18 cellular contexts compared by ENCODE assay signal in genomic region chr7:9091282-9091681, GRCh38.
DNase-seq lines count a peak whose midpoint lies in the region; TF ChIP-seq lines count a peak whose summit lies in the region.
"Had no signal": no experiment of that assay in that cellular context is flagged by ENCODE, and none has a peak within 500 bp of the region (broad histone marks: within the 10 kb centered on the region; RNA-seq: fewer than 3 reads in every experiment).

No MANE protein-coding gene starts in this region.

- TF ChIP-seq POLR2A in NB4 (IDR thresholded peaks at IDR 0.05; ENCODE audit: extremely low read depth, insufficient read length) = no peak

- in situ Hi-C loops in HAP-1 (cut with MboI; ENCODE audit: low sequenced_read_pairs) = loop anchor here (25.0 kb wide), 1 partner anchor 654 kb away; the partner anchor contains the start of gene NXPH1

- no peak overlapping the region for H3K9ac ChIP-seq in SU-DHL-6 (ENCODE audit: low read length)
- H3K9ac ChIP-seq: BLaER1 treated with 17β-estradiol and CSF1 and Interleukin-3, amounts not matched to agents 10 nM and 100 nM had no signal

- H3K4me1 Mint-ChIP-seq in mesothelial cell of epicardium = no peaks in the 10 kb centered on the region
- H3K4me1 Mint-ChIP-seq: activated naive CD8-positive, alpha-beta T cell treated with anti-CD3 and anti-CD28 coated beads, Interleukin-2, amount 10 ng/mL, durations not matched to agents 7 days and 5 days had no signal

- H3K27ac Mint-ChIP-seq in mesothelial cell of epicardium = no peak overlapping the region
- H3K27ac Mint-ChIP-seq: activated naive CD8-positive, alpha-beta T cell treated with anti-CD3 and anti-CD28 coated beads, Interleukin-2, amount 10 ng/mL, durations not matched to agents 7 days and 5 days; stimulated activated naive CD8-positive, alpha-beta T cell treated with anti-CD3 and anti-CD28 coated beads, Interleukin-15, Interleukin-2, amounts not matched to agents 100 ng/mL and 50 ng/mL, for 24 hours had no signal

- H3K9me3 Mint-ChIP-seq in mesothelial cell of epicardium = peaks cover 33% of the 10 kb centered on the region

- peak; percentile 45 for TF ChIP-seq CTCF in GM06990 (IDR thresholded peaks at IDR 0.05; ENCODE audit: insufficient read depth, low read length, poor library complexity, severe bottlenecking)
- peak; percentile 53 for TF ChIP-seq CTCF in NB4 (IDR thresholded peaks at IDR 0.05; ENCODE audit: low read depth, low read length)
- TF ChIP-seq CTCF in SU-DHL-6 (IDR thresholded peaks at IDR 0.05; ENCODE audit: insufficient read depth, low read length, poor library complexity, severe bottlenecking) = peak; percentile 44
- TF ChIP-seq CTCF in mesothelial cell of epicardium (IDR thresholded peaks at IDR 0.05; ENCODE audit: unreplicated experiment) = no peak

- DNase-seq in GM06990 (ENCODE audit: extremely low read depth, insufficient read length) (no peak), HAP-1 (ENCODE audit: low spot score in 2 of 2) (peak; percentile 23 to 24), NB4 (ENCODE audit: low read depth) (peak; percentile 48), mesothelial cell of epicardium (ENCODE audit: low spot score in 2 of 2, unreplicated experiment in 2 of 2) (no peak), DMS153 treated with DMSO at 0.1 percent for 48 hours (lab: John Stamatoyannopoulos, UW; ENCODE audit: unreplicated experiment) (no peak), 8988T (no peak)
- DNase-seq in stimulated activated naive CD4-positive, alpha-beta T cell (lab: John Stamatoyannopoulos, UW) = no peak
- DNase-seq: activated CD4-positive, alpha-beta T cell treated with anti-CD3 and anti-CD28 coated beads, Interleukin-2, amount 50 U/mL, for 1 hour; activated naive CD8-positive, alpha-beta T cell treated with anti-CD3 and anti-CD28 coated beads, Interleukin-2, amount 10 ng/mL, durations not matched to agents 7 days and 5 days; EL; NCI-H1436 treated with DMSO at 0.1 percent for 48 hours; T-helper 9 cell had no signal

- H3K9me2 ChIP-seq in SU-DHL-6 (replicated peaks; ENCODE audit: insufficient read depth, low read length) = no peaks in the 10 kb centered on the region

- H3K4me1 ChIP-seq in HAP-1 = no peaks in the 10 kb centered on the region
- H3K4me1 ChIP-seq: BLaER1 treated with 17β-estradiol and CSF1 and Interleukin-3, amounts not matched to agents 10 nM and 100 nM; vagina had no signal

- H3K27me3 ChIP-seq in GM06990 (replicated peaks; ENCODE audit: control insufficient read depth, insufficient read depth, low read length) = no peaks in the 10 kb centered on the region
- H3K27me3 ChIP-seq in HAP-1 (ENCODE audit: low read depth) = no peaks in the 10 kb centered on the region
- no peaks in the 10 kb centered on the region for H3K27me3 ChIP-seq in SU-DHL-6 (ENCODE audit: low read length)
- H3K27me3 ChIP-seq: BLaER1 treated with 17β-estradiol and CSF1 and Interleukin-3, amounts not matched to agents 10 nM and 100 nM; hepatocyte; vagina had no signal

- no peak overlapping the region for H2AFZ ChIP-seq in SU-DHL-6 (ENCODE audit: low read depth, low read length, severe bottlenecking)
- H2AFZ ChIP-seq: hepatocyte had no signal

- H3K79me2 ChIP-seq in SU-DHL-6 (ENCODE audit: insufficient read depth, low read length) = no peaks in the 10 kb centered on the region
- H3K79me2 ChIP-seq: hepatocyte had no signal

- no peaks in the 10 kb centered on the region for H3K9me3 ChIP-seq in HAP-1
- H3K9me3 ChIP-seq in SU-DHL-6 (ENCODE audit: insufficient read depth, low read length) = no peaks in the 10 kb centered on the region
- H3K9me3 ChIP-seq: vagina had no signal

- no peaks in the 10 kb centered on the region for H3K27me3 Mint-ChIP-seq in mesothelial cell of epicardium (ENCODE audit: low read depth)
- H3K27me3 Mint-ChIP-seq: activated naive CD8-positive, alpha-beta T cell treated with anti-CD3 and anti-CD28 coated beads, Interleukin-2, amount 10 ng/mL, durations not matched to agents 7 days and 5 days; stimulated activated naive CD8-positive, alpha-beta T cell treated with anti-CD3 and anti-CD28 coated beads, Interleukin-15, Interleukin-2, amounts not matched to agents 100 ng/mL and 50 ng/mL, for 24 hours had no signal

- H4K20me1 ChIP-seq in SU-DHL-6 (ENCODE audit: low read depth, low read length) = no peaks in the 10 kb centered on the region; the same call in 1 of the 2 replicates
- H4K20me1 ChIP-seq: BLaER1 treated with 17β-estradiol and CSF1 and Interleukin-3, amounts not matched to agents 10 nM and 100 nM had no signal

- H3K36me3 Mint-ChIP-seq in mesothelial cell of epicardium = no peaks in the 10 kb centered on the region
- H3K36me3 Mint-ChIP-seq: activated naive CD8-positive, alpha-beta T cell treated with anti-CD3 and anti-CD28 coated beads, Interleukin-2, amount 10 ng/mL, durations not matched to agents 7 days and 5 days had no signal

- H3K4me3 Mint-ChIP-seq in mesothelial cell of epicardium = no peak overlapping the region
- H3K4me3 Mint-ChIP-seq: activated naive CD8-positive, alpha-beta T cell treated with anti-CD3 and anti-CD28 coated beads, Interleukin-2, amount 10 ng/mL, durations not matched to agents 7 days and 5 days; stimulated activated naive CD8-positive, alpha-beta T cell treated with anti-CD3 and anti-CD28 coated beads, Interleukin-15, Interleukin-2, amounts not matched to agents 100 ng/mL and 50 ng/mL, for 24 hours had no signal

- H3K4me2 ChIP-seq in SU-DHL-6 (ENCODE audit: low read depth, low read length, poor library complexity, severe bottlenecking) = no peak overlapping the region
- H3K4me2 ChIP-seq: BLaER1 treated with 17β-estradiol and CSF1 and Interleukin-3, amounts not matched to agents 10 nM and 100 nM; hepatocyte had no signal

- no peak overlapping the region for H3K4me3 ChIP-seq in GM06990 (replicated peaks; ENCODE audit: low read depth, low read length)
- no peak overlapping the region for H3K4me3 ChIP-seq in HAP-1
- H3K4me3 ChIP-seq in NB4 (ENCODE audit: low read depth, low read length) = no peak overlapping the region
- no peak overlapping the region for H3K4me3 ChIP-seq in SU-DHL-6 (ENCODE audit: insufficient read depth, low read length, poor library complexity, severe bottlenecking)
- H3K4me3 ChIP-seq: BLaER1 treated with 17β-estradiol and CSF1 and Interleukin-3, amounts not matched to agents 10 nM and 100 nM; hepatocyte; vagina had no signal

- H3K36me3 ChIP-seq in GM06990 (ENCODE audit: control insufficient read depth, insufficient read depth, low read length) = no peaks in the 10 kb centered on the region
- H3K36me3 ChIP-seq in HAP-1 (replicated peaks) = no peaks in the 10 kb centered on the region
- H3K36me3 ChIP-seq in SU-DHL-6 (ENCODE audit: low read length) = no peaks in the 10 kb centered on the region
- H3K36me3 ChIP-seq: BLaER1 treated with 17β-estradiol and CSF1 and Interleukin-3, amounts not matched to agents 10 nM and 100 nM; vagina had no signal

- no peaks in the 10 kb centered on the region for H3F3A ChIP-seq in SU-DHL-6 (ENCODE audit: insufficient read depth)

- no peak overlapping the region for H3K27ac ChIP-seq in SU-DHL-6 (ENCODE audit: low read depth, low read length)
- H3K27ac ChIP-seq: BLaER1 treated with 17β-estradiol and CSF1 and Interleukin-3, amounts not matched to agents 10 nM and 100 nM; hepatocyte; RWPE1; vagina had no signal

Comparison
In these comparisons a context has a peak if more than half of its experiments do, and no peak if none do; other contexts are left out.
1. DNase-seq: peak in HAP-1 (2 of 2) and NB4 (single experiment); none in GM06990 (single experiment), stimulated activated naive CD4-positive, alpha-beta T cell (0 of 6), mesothelial cell of epicardium (0 of 2), DMS153 treated with DMSO at 0.1 percent for 48 hours (single experiment) and 8988T (single experiment).